In genomic region chr15:38069001-38069400, GRCh38 we compare ENCODE assay signal across 8 cellular contexts.
DNase-seq lines count a peak whose midpoint lies in the region; ATAC-seq and TF ChIP-seq lines count a peak whose summit lies in the region.

No MANE protein-coding gene starts in this region.

- H3K4me1 ChIP-seq in CD4-positive, alpha-beta memory T cell (ENCODE audit: insufficient read depth, low read length) = peaks cover 8% of the 10 kb centered on the region
- peaks cover 35% of the 10 kb centered on the region for H3K4me1 ChIP-seq in mucosa of descending colon (ENCODE audit: low read depth)
- H3K4me1 ChIP-seq in uterus = no peaks in the 10 kb centered on the region

- no peak overlapping the region for H3K27ac Mint-ChIP-seq in CD4-positive, alpha-beta memory T cell
- no peak overlapping the region for H3K27ac Mint-ChIP-seq in WTC11

- H3K9me3 ChIP-seq in CD4-positive, alpha-beta memory T cell (ENCODE audit: control insufficient read depth in 1 of 2, low read length in 2 of 2) = no peaks in the 10 kb centered on the region
- H3K9me3 ChIP-seq in mucosa of descending colon (no peaks in the 10 kb centered on the region), uterus (no peaks in the 10 kb centered on the region)

- TF ChIP-seq CTCF in coronary artery (IDR thresholded peaks at IDR 0.05) (no peak), mucosa of descending colon (IDR thresholded peaks at IDR 0.05) (no peak), uterus (IDR thresholded peaks at IDR 0.05) (no peak), WTC11 (IDR thresholded peaks at IDR 0.05) (no peak)

- H3K27ac ChIP-seq in CD4-positive, alpha-beta memory T cell (ENCODE audit: low read depth, low read length) = no peak overlapping the region
- H3K27ac ChIP-seq in coronary artery = peak overlapping the region; percentile 46 to 56
- peak overlapping the region; percentile 25 to 53 for H3K27ac ChIP-seq in uterus

- POLR2A ChIA-PET in CD4-positive, alpha-beta memory T cell (lab: Charles Lee; ENCODE audit: partially characterized antibody) = no interaction called here
- POLR2A ChIA-PET in WTC11 (lab: Charles Lee) = interaction anchor here (0.6 to 1.6 kb wide), 2 partner anchors 129 to 183 kb away, joined by 4 to 8 read pairs; no protein-coding TSS in a partner anchor

- peaks cover 21 to 32% of the 10 kb centered on the region in 2 donors for H3K27me3 Mint-ChIP-seq in CD4-positive, alpha-beta memory T cell
- H3K27me3 Mint-ChIP-seq in WTC11 (ENCODE audit: low read depth) = peaks cover 50% of the 10 kb centered on the region

- no peaks in the 10 kb centered on the region for H3K36me3 ChIP-seq in CD4-positive, alpha-beta memory T cell (ENCODE audit: insufficient read depth, low read length)
- H3K36me3 ChIP-seq in mucosa of descending colon (ENCODE audit: low read depth) (no peaks in the 10 kb centered on the region), uterus (no peaks in the 10 kb centered on the region)

- peak; percentile 73 for ATAC-seq in GM19043 (IDR thresholded peaks at IDR 0.05; ENCODE audit: low read depth, unreplicated experiment)
- peak; percentile 79 for ATAC-seq in HG03135 (IDR thresholded peaks at IDR 0.05; ENCODE audit: unreplicated experiment)
- ATAC-seq in mucosa of descending colon = peak; percentile 59
- no peak for ATAC-seq in WTC11

- H3K9me3 Mint-ChIP-seq in CD4-positive, alpha-beta memory T cell = peaks cover 0 to 3% (median 0%) of the 10 kb centered on the region in 8 donors
- H3K9me3 Mint-ChIP-seq in WTC11 = no peaks in the 10 kb centered on the region

- peak in 2 of 5 donors; percentile 2 to 25 for DNase-seq in CD4-positive, alpha-beta memory T cell
- DNase-seq in coronary artery (ENCODE audit: low spot score) = no peak
- peak in 1 of 3 donors; percentile 49 for DNase-seq in mucosa of descending colon
- no peak for DNase-seq in uterus
- no peak for DNase-seq in WTC11 (ENCODE audit: low spot score)

- no peak for TF ChIP-seq POLR2A in uterus (IDR thresholded peaks at IDR 0.05)

- intact Hi-C loops in CD4-positive, alpha-beta memory T cell (cut with micrococcal nuclease) = no loop called here
- intact Hi-C loops in mucosa of descending colon (cut with DNase I, micrococcal nuclease) = loop anchor here in 1 of 2 donors (5.0 kb wide), 1 partner anchor 183 kb away; the partner anchor contains the start of gene SPRED1
- intact Hi-C loops in uterus (cut with DNase I; ENCODE audit: low total_unique reads) = no loop called here

- H3K27me3 ChIP-seq in CD4-positive, alpha-beta memory T cell (ENCODE audit: insufficient read depth, low read length) = no peaks in the 10 kb centered on the region
- H3K27me3 ChIP-seq in uterus = no peaks in the 10 kb centered on the region

- CTCF ChIA-PET in CD4-positive, alpha-beta memory T cell (lab: Charles Lee; ENCODE audit: partially characterized antibody) = interaction anchor here (1.1 kb wide), 1 partner anchor 9 kb away, joined by 3 read pairs; no protein-coding TSS in a partner anchor
- CTCF ChIA-PET in WTC11 (lab: Charles Lee) = interaction anchor here (1.1 kb wide), 1 partner anchor 10 kb away, joined by 3 read pairs; no protein-coding TSS in a partner anchor

- H3K4me1 Mint-ChIP-seq in CD4-positive, alpha-beta memory T cell = peaks cover 12 to 24% (median 17%) of the 10 kb centered on the region in 4 donors
- H3K4me1 Mint-ChIP-seq in WTC11 = peaks cover 47% of the 10 kb centered on the region

- no peaks in the 10 kb centered on the region for H3K36me3 Mint-ChIP-seq in CD4-positive, alpha-beta memory T cell
- no peaks in the 10 kb centered on the region for H3K36me3 Mint-ChIP-seq in WTC11

- H3K4me3 ChIP-seq in CD4-positive, alpha-beta memory T cell (ENCODE audit: low read length in 2 of 2) = no peak overlapping the region
- peak overlapping the region; percentile 57 for H3K4me3 ChIP-seq in coronary artery
- no peak overlapping the region for H3K4me3 ChIP-seq in mucosa of descending colon
- no peak overlapping the region for H3K4me3 ChIP-seq in uterus

- peak overlapping the region in 6 of 8 donors; percentile 3 to 47 (median 18) for H3K4me3 Mint-ChIP-seq in CD4-positive, alpha-beta memory T cell
- H3K4me3 Mint-ChIP-seq in WTC11 = no peak overlapping the region

TF ChIP-seq in PFSK-1, 5 proteins besides CTCF, POLR2A, EP300 and RAD21:
- TF ChIP-seq POLR2AphosphoS5 (IDR thresholded peaks at IDR 0.05; ENCODE audit: low read depth, low read length) = 0 out of 2 replicates have a peak, but pooled peaks have one; percentile 52
- no peak for TF ChIP-seq TAF1 (IDR thresholded peaks at IDR 0.05; ENCODE audit: borderline replicate concordance, insufficient read depth, low read length)
- peak; percentile 54; the same call in 1 of the 2 replicates for TF ChIP-seq SIN3A (IDR thresholded peaks at IDR 0.05; ENCODE audit: borderline replicate concordance, insufficient read depth, low read length)
- TF ChIP-seq, protein P1, sequence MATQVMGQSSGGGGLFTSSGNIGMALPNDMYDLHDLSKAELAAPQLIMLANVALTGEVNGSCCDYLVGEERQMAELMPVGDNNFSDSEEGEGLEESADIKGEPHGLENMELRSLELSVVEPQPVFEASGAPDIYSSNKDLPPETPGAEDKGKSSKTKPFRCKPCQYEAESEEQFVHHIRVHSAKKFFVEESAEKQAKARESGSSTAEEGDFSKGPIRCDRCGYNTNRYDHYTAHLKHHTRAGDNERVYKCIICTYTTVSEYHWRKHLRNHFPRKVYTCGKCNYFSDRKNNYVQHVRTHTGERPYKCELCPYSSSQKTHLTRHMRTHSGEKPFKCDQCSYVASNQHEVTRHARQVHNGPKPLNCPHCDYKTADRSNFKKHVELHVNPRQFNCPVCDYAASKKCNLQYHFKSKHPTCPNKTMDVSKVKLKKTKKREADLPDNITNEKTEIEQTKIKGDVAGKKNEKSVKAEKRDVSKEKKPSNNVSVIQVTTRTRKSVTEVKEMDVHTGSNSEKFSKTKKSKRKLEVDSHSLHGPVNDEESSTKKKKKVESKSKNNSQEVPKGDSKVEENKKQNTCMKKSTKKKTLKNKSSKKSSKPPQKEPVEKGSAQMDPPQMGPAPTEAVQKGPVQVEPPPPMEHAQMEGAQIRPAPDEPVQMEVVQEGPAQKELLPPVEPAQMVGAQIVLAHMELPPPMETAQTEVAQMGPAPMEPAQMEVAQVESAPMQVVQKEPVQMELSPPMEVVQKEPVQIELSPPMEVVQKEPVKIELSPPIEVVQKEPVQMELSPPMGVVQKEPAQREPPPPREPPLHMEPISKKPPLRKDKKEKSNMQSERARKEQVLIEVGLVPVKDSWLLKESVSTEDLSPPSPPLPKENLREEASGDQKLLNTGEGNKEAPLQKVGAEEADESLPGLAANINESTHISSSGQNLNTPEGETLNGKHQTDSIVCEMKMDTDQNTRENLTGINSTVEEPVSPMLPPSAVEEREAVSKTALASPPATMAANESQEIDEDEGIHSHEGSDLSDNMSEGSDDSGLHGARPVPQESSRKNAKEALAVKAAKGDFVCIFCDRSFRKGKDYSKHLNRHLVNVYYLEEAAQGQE (IDR thresholded peaks at IDR 0.05; ENCODE audit: insufficient read depth in 1 of 2, low read depth in 2 of 2, low read length in 2 of 2) = no peak
- TF ChIP-seq FOXP2 (optimal IDR thresholded peaks at IDR 0.05; ENCODE audit: borderline replicate concordance, extremely low read depth, extremely low read length, insufficient read depth) = no peak

TF ChIP-seq in WTC11, 78 proteins besides CTCF, POLR2A, EP300 and RAD21 (continues in another document):
- TF ChIP-seq, protein P2, sequence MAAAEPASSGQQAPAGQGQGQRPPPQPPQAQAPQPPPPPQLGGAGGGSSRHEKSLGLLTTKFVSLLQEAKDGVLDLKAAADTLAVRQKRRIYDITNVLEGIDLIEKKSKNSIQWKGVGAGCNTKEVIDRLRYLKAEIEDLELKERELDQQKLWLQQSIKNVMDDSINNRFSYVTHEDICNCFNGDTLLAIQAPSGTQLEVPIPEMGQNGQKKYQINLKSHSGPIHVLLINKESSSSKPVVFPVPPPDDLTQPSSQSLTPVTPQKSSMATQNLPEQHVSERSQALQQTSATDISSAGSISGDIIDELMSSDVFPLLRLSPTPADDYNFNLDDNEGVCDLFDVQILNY (CRISPR knock-in tag; IDR thresholded peaks at IDR 0.05) = no peak
- TF ChIP-seq SP1 (CRISPR knock-in tag; conservative IDR thresholded peaks at IDR 0.05) (no peak), ZNF423 (CRISPR knock-in tag; IDR thresholded peaks at IDR 0.05) (no peak), ARID4B (CRISPR knock-in tag; IDR thresholded peaks at IDR 0.05; ENCODE audit: borderline replicate concordance) (no peak), MYBL2 (CRISPR knock-in tag; IDR thresholded peaks at IDR 0.05) (no peak), ATF3 (CRISPR knock-in tag; conservative IDR thresholded peaks at IDR 0.05) (no peak)
